8 cellular contexts compared by ENCODE assay signal in genomic region chr4:48445704-48446103, GRCh38. TPM values are rescaled to one million over a fixed set of nuclear protein-coding genes. Genes with fewer than 3 reads are reported as not detected.
DNase-seq lines count a peak whose midpoint lies in the region; ATAC-seq and TF ChIP-seq lines count a peak whose summit lies in the region.

No MANE protein-coding gene starts in this region.

- H3K9ac ChIP-seq in mesenchymal stem cell (ENCODE audit: low read length) = no peak overlapping the region

- no peak overlapping the region for H3K4me2 ChIP-seq in mesenchymal stem cell (ENCODE audit: low read length, poor library complexity, severe bottlenecking)

- TF ChIP-seq CTCF in body of pancreas (IDR thresholded peaks at IDR 0.05) = peak; percentile 15 to 58 (median 37)

- no peak overlapping the region for H2BK120ac ChIP-seq in mesenchymal stem cell (ENCODE audit: low read depth, low read length)

- no peaks in the 10 kb centered on the region for H3K36me3 Mint-ChIP-seq in CD4-positive, CD25-positive, alpha-beta regulatory T cell

- no peaks in the 10 kb centered on the region for H3K4me1 ChIP-seq in CD4-positive, CD25-positive, alpha-beta regulatory T cell (ENCODE audit: control insufficient read depth, insufficient read depth, low read length, poor library complexity, severe bottlenecking)
- no peaks in the 10 kb centered on the region for H3K4me1 ChIP-seq in body of pancreas
- no peaks in the 10 kb centered on the region for H3K4me1 ChIP-seq in mesenchymal stem cell (ENCODE audit: control insufficient read depth, insufficient read depth, low read depth, low read length)

- 3 to 7% methylated on average over 3 of the region's 3 CpGs for WGBS in body of pancreas, 2 donors
- WGBS in mesenchymal stem cell = no CpG with 5 or more reads among the region's 3 CpGs

- peaks cover 0 to 1% (median 0%) of the 10 kb centered on the region in 7 donors for H3K9me3 Mint-ChIP-seq in CD4-positive, CD25-positive, alpha-beta regulatory T cell

- H3K4me1 Mint-ChIP-seq in CD4-positive, CD25-positive, alpha-beta regulatory T cell = no peaks in the 10 kb centered on the region

- H2BK5ac ChIP-seq in mesenchymal stem cell (ENCODE audit: low read depth, low read length, poor library complexity, severe bottlenecking) = no peak overlapping the region

- H3K27me3 Mint-ChIP-seq in CD4-positive, CD25-positive, alpha-beta regulatory T cell = peaks cover under 1% of the 10 kb centered on the region

- no peaks in the 10 kb centered on the region for H3K9me3 ChIP-seq in CD4-positive, CD25-positive, alpha-beta regulatory T cell (ENCODE audit: control insufficient read depth in 2 of 2, low read length in 2 of 2)
- H3K9me3 ChIP-seq in body of pancreas = no peaks in the 10 kb centered on the region
- H3K9me3 ChIP-seq in mesenchymal stem cell (ENCODE audit: control insufficient read depth, low read length) = no peaks in the 10 kb centered on the region

- peak in 2 of 3 donors; percentile 24 to 29 for DNase-seq in CD4-positive, CD25-positive, alpha-beta regulatory T cell
- DNase-seq in HT-29 (ENCODE audit: low spot score) = peak; percentile 30
- no peak for DNase-seq in body of pancreas
- peak; percentile 13 for DNase-seq in mesenchymal stem cell
- DNase-seq in retina = no peak
- DNase-seq in NCI-H1105 treated with DMSO at 0.1 percent for 48 hours (lab: John Stamatoyannopoulos, UW) = no peak
- DNase-seq in 8988T = no peak
- no peak for DNase-seq in activated CD4-positive, alpha-beta T cell treated with anti-CD3 and anti-CD28 coated beads for 4 hours

- H3K36me3 ChIP-seq in CD4-positive, CD25-positive, alpha-beta regulatory T cell (ENCODE audit: control insufficient read depth, insufficient read depth, low read length) = no peaks in the 10 kb centered on the region
- no peaks in the 10 kb centered on the region for H3K36me3 ChIP-seq in body of pancreas (replicated peaks in 1 of 2; ENCODE audit: insufficient read depth in 1 of 2, low read depth in 2 of 2)
- H3K36me3 ChIP-seq in mesenchymal stem cell (ENCODE audit: control insufficient read depth in 1 of 2, insufficient read depth in 2 of 2, low read depth in 1 of 2, low read length in 2 of 2) = no peaks in the 10 kb centered on the region

- no peak overlapping the region for H2BK15ac ChIP-seq in mesenchymal stem cell (ENCODE audit: low read depth, poor library complexity, severe bottlenecking)

- no peak overlapping the region for H3K14ac ChIP-seq in mesenchymal stem cell (ENCODE audit: low read length in 2 of 2)

- H3K27ac Mint-ChIP-seq in CD4-positive, CD25-positive, alpha-beta regulatory T cell = no peak overlapping the region

- no peak overlapping the region for H4K91ac ChIP-seq in mesenchymal stem cell (ENCODE audit: low read length)

- no peak overlapping the region for H3K23ac ChIP-seq in mesenchymal stem cell (ENCODE audit: low read length in 2 of 2)

- no peak overlapping the region for H3K4me3 ChIP-seq in CD4-positive, CD25-positive, alpha-beta regulatory T cell (ENCODE audit: low read depth, low read length)
- H3K4me3 ChIP-seq in body of pancreas = no peak overlapping the region
- H3K4me3 ChIP-seq in mesenchymal stem cell (ENCODE audit: insufficient read depth in 1 of 2, low read depth in 1 of 2, low read length in 2 of 2) = no peak overlapping the region

- ATAC-seq in CD4-positive, CD25-positive, alpha-beta regulatory T cell (ENCODE audit: low read depth in 2 of 2) = no peak
- no peak for ATAC-seq in body of pancreas

- TF ChIP-seq POLR2A in body of pancreas (IDR thresholded peaks at IDR 0.05) = no peak

- H3K4me3 Mint-ChIP-seq in CD4-positive, CD25-positive, alpha-beta regulatory T cell = no peak overlapping the region

- no peak overlapping the region for H3K4ac ChIP-seq in mesenchymal stem cell (ENCODE audit: low read depth in 1 of 2, low read length in 2 of 2)

- no peak overlapping the region for H2AFZ ChIP-seq in mesenchymal stem cell (ENCODE audit: low read depth, low read length)

- H4K8ac ChIP-seq in mesenchymal stem cell (ENCODE audit: low read length) = no peak overlapping the region

- peaks cover 1% of the 10 kb centered on the region for H3K27me3 ChIP-seq in CD4-positive, CD25-positive, alpha-beta regulatory T cell (ENCODE audit: control insufficient read depth, insufficient read depth, low read length)
- H3K27me3 ChIP-seq in body of pancreas (no peaks in the 10 kb centered on the region), mesenchymal stem cell (ENCODE audit: control insufficient read depth in 1 of 2, insufficient read depth in 1 of 2, low read length in 2 of 2) (no peaks in the 10 kb centered on the region)

- no peak overlapping the region for H2BK12ac ChIP-seq in mesenchymal stem cell (ENCODE audit: low read length in 2 of 2)

- no peak overlapping the region for H2AK5ac ChIP-seq in mesenchymal stem cell (ENCODE audit: low read length, severe bottlenecking)

- intact Hi-C loops in body of pancreas (cut with DNase I) = no loop called here

- H3K27ac ChIP-seq in CD4-positive, CD25-positive, alpha-beta regulatory T cell (ENCODE audit: insufficient read depth, low read length, poor library complexity, severe bottlenecking) = no peak overlapping the region
- H3K27ac ChIP-seq in body of pancreas (no peak overlapping the region), mesenchymal stem cell (ENCODE audit: low read length, poor library complexity, severe bottlenecking) (no peak overlapping the region)

- no peak overlapping the region for H3K18ac ChIP-seq in mesenchymal stem cell (ENCODE audit: low read depth in 1 of 2, low read length in 2 of 2)

- no peaks in the 10 kb centered on the region for H3K79me1 ChIP-seq in mesenchymal stem cell (replicated peaks; ENCODE audit: low read length, poor library complexity, severe bottlenecking)

RNA-seq across cellular contexts. Expression of gene SLC10A4, which starts 37.4 kb away (rescaled TPM):
- not detected for total RNA-seq in CD4-positive, CD25-positive, alpha-beta regulatory T cell
- polyA plus RNA-seq in CD4-positive, CD25-positive, alpha-beta regulatory T cell = not detected
- total RNA-seq in HT-29 (2014; rRNA removed; shearing (Covaris generic)) = not detected in 2 replicates
- under 1 TPM in 1 of 2 donors, not detected in 1; 0.66 TPM for total RNA-seq in body of pancreas
- not detected for polyA plus RNA-seq in mesenchymal stem cell (2013, experiment 1 of 2)
- 0.03 TPM for polyA plus RNA-seq in mesenchymal stem cell (2013, experiment 2 of 2)

RNA-seq across cellular contexts. Expression of gene ZAR1, which starts 44.3 kb away (rescaled TPM):
- total RNA-seq in CD4-positive, CD25-positive, alpha-beta regulatory T cell = not detected
- not detected for polyA plus RNA-seq in CD4-positive, CD25-positive, alpha-beta regulatory T cell
- not detected in 2 replicates for total RNA-seq in HT-29 (2014; rRNA removed; shearing (Covaris generic))
- total RNA-seq in body of pancreas = not detected
- polyA plus RNA-seq in mesenchymal stem cell (2013, experiment 1 of 2) = not detected
- polyA plus RNA-seq in mesenchymal stem cell (2013, experiment 2 of 2) = not detected

Comparison
In these comparisons a context has a peak if more than half of its experiments do, and no peak if none do; other contexts are left out.
1. DNase-seq: peak in CD4-positive, CD25-positive, alpha-beta regulatory T cell (2 of 3), HT-29 (single experiment) and mesenchymal stem cell (single experiment); none in body of pancreas (0 of 4), retina (single experiment), NCI-H1105 treated with DMSO at 0.1 percent for 48 hours (single experiment), 8988T (single experiment) and activated CD4-positive, alpha-beta T cell treated with anti-CD3 and anti-CD28 coated beads for 4 hours (0 of 2).